Comparison of ENCODE assay signal across 3 cellular contexts in the genomic region with DNA sequence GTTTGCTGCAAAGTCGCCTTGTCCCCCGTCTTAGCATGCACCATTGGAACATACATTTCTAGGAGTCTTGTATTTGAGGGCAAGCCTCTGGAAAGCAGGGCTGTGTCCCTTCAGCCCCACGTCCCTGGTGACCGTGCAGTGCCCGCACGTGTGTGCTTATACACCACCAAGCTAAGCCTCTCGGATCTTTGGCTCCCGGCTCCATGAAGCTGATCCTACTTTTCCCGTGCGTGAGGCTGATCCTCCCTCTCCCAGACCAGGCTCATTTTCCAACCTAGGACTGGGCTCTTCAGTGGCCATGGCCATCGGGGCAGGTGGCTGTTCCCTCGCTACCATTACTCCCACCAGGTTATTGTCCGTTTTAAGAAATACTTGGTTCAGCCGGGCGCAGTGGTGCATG.
TF ChIP-seq lines count a peak whose summit lies in the region.

No MANE protein-coding gene starts in this region.

TF ChIP-seq in IMR-90, 13 proteins besides CTCF, POLR2A, EP300 and RAD21:
- TF ChIP-seq, protein P1, sequence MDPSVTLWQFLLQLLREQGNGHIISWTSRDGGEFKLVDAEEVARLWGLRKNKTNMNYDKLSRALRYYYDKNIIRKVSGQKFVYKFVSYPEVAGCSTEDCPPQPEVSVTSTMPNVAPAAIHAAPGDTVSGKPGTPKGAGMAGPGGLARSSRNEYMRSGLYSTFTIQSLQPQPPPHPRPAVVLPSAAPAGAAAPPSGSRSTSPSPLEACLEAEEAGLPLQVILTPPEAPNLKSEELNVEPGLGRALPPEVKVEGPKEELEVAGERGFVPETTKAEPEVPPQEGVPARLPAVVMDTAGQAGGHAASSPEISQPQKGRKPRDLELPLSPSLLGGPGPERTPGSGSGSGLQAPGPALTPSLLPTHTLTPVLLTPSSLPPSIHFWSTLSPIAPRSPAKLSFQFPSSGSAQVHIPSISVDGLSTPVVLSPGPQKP (IDR thresholded peaks at IDR 0.05; ENCODE audit: borderline replicate concordance, low read depth, low read length): no peak
- no peak for TF ChIP-seq BHLHE40 (IDR thresholded peaks at IDR 0.05; ENCODE audit: low read depth, low read length)
- TF ChIP-seq CHD1 (IDR thresholded peaks at IDR 0.05; ENCODE audit: low read depth, low read length): no peak
- no peak for TF ChIP-seq RCOR1 (IDR thresholded peaks at IDR 0.05; ENCODE audit: insufficient replicate concordance, low read length)
- TF ChIP-seq, protein P2, sequence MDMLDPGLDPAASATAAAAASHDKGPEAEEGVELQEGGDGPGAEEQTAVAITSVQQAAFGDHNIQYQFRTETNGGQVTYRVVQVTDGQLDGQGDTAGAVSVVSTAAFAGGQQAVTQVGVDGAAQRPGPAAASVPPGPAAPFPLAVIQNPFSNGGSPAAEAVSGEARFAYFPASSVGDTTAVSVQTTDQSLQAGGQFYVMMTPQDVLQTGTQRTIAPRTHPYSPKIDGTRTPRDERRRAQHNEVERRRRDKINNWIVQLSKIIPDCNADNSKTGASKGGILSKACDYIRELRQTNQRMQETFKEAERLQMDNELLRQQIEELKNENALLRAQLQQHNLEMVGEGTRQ (IDR thresholded peaks at IDR 0.05; ENCODE audit: low read depth, low read length): no peak
- no peak for TF ChIP-seq SMC3 (IDR thresholded peaks at IDR 0.05; ENCODE audit: low read depth, low read length)
- no peak for TF ChIP-seq NFE2L2 (IDR thresholded peaks at IDR 0.05; ENCODE audit: low read depth, low read length)
- no peak for TF ChIP-seq MAZ (IDR thresholded peaks at IDR 0.05; ENCODE audit: borderline replicate concordance, low read depth, low read length)
- TF ChIP-seq FOS (IDR thresholded peaks at IDR 0.05; ENCODE audit: low read depth, low read length): no peak
- TF ChIP-seq CEBPB (IDR thresholded peaks at IDR 0.05; ENCODE audit: low read depth, low read length): no peak

TF ChIP-seq in GM12878, 131 proteins besides CTCF, POLR2A, EP300 and RAD21:
- TF ChIP-seq, protein P2 (IDR thresholded peaks at IDR 0.05; ENCODE audit: borderline replicate concordance, low read depth, low read length): no peak
- TF ChIP-seq CBFB (IDR thresholded peaks at IDR 0.05; ENCODE audit: low read depth): no peak
- 0 out of 2 replicates have a peak, but pooled peaks have one; percentile 1 for TF ChIP-seq POLR2AphosphoS5 (IDR thresholded peaks at IDR 0.05; ENCODE audit: low read length)

TF ChIP-seq in HepG2, 621 proteins besides CTCF, POLR2A, EP300 and RAD21:
- TF ChIP-seq, protein P3, sequence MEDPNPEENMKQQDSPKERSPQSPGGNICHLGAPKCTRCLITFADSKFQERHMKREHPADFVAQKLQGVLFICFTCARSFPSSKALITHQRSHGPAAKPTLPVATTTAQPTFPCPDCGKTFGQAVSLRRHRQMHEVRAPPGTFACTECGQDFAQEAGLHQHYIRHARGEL (CRISPR knock-in tag; IDR thresholded peaks at IDR 0.05): no peak
- TF ChIP-seq JUN (CRISPR knock-in tag; IDR thresholded peaks at IDR 0.05) (no peak), POLR2AphosphoS2 (IDR thresholded peaks at IDR 0.05; ENCODE audit: low read depth, low read length) (peak; percentile 89; the same call in 1 of the 2 replicates), ZNF180 (CRISPR knock-in tag; IDR thresholded peaks at IDR 0.05; ENCODE audit: borderline replicate concordance, low read depth) (no peak), MED1 (CRISPR knock-in tag; IDR thresholded peaks at IDR 0.05) (no peak)
TF ChIP-seq in HepG2: peak in this region for 1.
